In genomic region chr22:32717337-32718240, GRCh38 we compare ENCODE assay signal across 20 cellular contexts.
DNase-seq lines count a peak whose midpoint lies in the region; ATAC-seq and TF ChIP-seq lines count a peak whose summit lies in the region.
"Had no signal": no experiment of that assay in that cellular context is flagged by ENCODE, and none has a peak within 500 bp of the region (broad histone marks: within the 10 kb centered on the region; RNA-seq: fewer than 3 reads in every experiment).

No MANE protein-coding gene starts in this region.

- no peaks in the 10 kb centered on the region for H3K36me3 Mint-ChIP-seq in activated CD4-positive, alpha-beta T cell treated with anti-CD3 and anti-CD28 coated beads, Interleukin-2, amount 10 ng/mL, durations not matched to agents 24 days and 14 days (ENCODE audit: low read depth)

- H2BK5ac ChIP-seq in trophoblast cell (ENCODE audit: low read depth, low read length, poor library complexity) = no peak overlapping the region

- no peak overlapping the region for H4K12ac ChIP-seq in trophoblast cell (ENCODE audit: low read depth, low read length)

- no peak overlapping the region for H3K4me3 Mint-ChIP-seq in activated CD4-positive, alpha-beta T cell treated with anti-CD3 and anti-CD28 coated beads, Interleukin-2, amount 10 ng/mL, durations not matched to agents 24 days and 14 days

- no peak overlapping the region for H3K27ac Mint-ChIP-seq in activated CD4-positive, alpha-beta T cell treated with anti-CD3 and anti-CD28 coated beads, Interleukin-2, amount 10 ng/mL, durations not matched to agents 24 days and 14 days

- H3K27me3 ChIP-seq in left ventricle myocardium inferior (ENCODE audit: low read depth) (no peaks in the 10 kb centered on the region), trophoblast cell (ENCODE audit: insufficient read depth, low read length) (no peaks in the 10 kb centered on the region), aorta (ENCODE audit: control insufficient read depth in 1 of 2, insufficient read depth in 2 of 2, low read length in 1 of 2) (no peaks in the 10 kb centered on the region)
- H3K27me3 ChIP-seq: hepatocyte, ovary, tibial nerve had no signal

- no peak overlapping the region for H4K8ac ChIP-seq in trophoblast cell (ENCODE audit: low read depth, low read length)

- H3K36me3 ChIP-seq in left ventricle myocardium inferior (no peaks in the 10 kb centered on the region), trophoblast cell (ENCODE audit: control insufficient read depth in 1 of 2, insufficient read depth in 2 of 2, low read length in 2 of 2) (no peaks in the 10 kb centered on the region), aorta (ENCODE audit: control insufficient read depth in 1 of 2, insufficient read depth in 2 of 2, low read length in 1 of 2) (no peaks in the 10 kb centered on the region)
- H3K36me3 ChIP-seq: ovary, tibial nerve had no signal

- peak overlapping the region; percentile 0 for H3K14ac ChIP-seq in trophoblast cell (ENCODE audit: low read length)

- H4K91ac ChIP-seq in trophoblast cell (ENCODE audit: low read depth, low read length) = peak overlapping the region; percentile 20

- H3K9me3 ChIP-seq in left ventricle myocardium inferior (replicated peaks) = no peaks in the 10 kb centered on the region
- H3K9me3 ChIP-seq in trophoblast cell (ENCODE audit: insufficient read depth, low read depth, low read length) = no peaks in the 10 kb centered on the region
- no peaks in the 10 kb centered on the region for H3K9me3 ChIP-seq in aorta (ENCODE audit: control insufficient read depth, low read length)
- H3K9me3 ChIP-seq: ovary, tibial nerve had no signal

- peak overlapping the region; percentile 78 for H3K27ac ChIP-seq in left ventricle myocardium inferior (replicated peaks)
- no peak overlapping the region for H3K27ac ChIP-seq in trophoblast cell (ENCODE audit: low read depth, low read length)
- H3K27ac ChIP-seq in aorta (ENCODE audit: low read depth in 1 of 2, low read length in 2 of 2) = peak overlapping the region in 1 of 2 donors; percentile 14
- H3K27ac ChIP-seq: 22Rv1, HL-60, ovary had no signal

- H3K9ac ChIP-seq in trophoblast cell (ENCODE audit: low read length) = no peak overlapping the region

- DNase-seq in Right ventricle myocardium inferior (ENCODE audit: missing footprints) (no peak), cardiac septum (ENCODE audit: low spot score) (no peak), left ventricle myocardium inferior (peak; percentile 33), trophoblast cell (peak; percentile 95 to 96), aorta (no peak), activated gamma-delta T cell treated with Interleukin-2 at 50 U/mL for 16 hours (no peak)
- DNase-seq in activated CD4-positive, alpha-beta T cell treated with anti-CD3 and anti-CD28 coated beads, Interleukin-2, amount 10 ng/mL, durations not matched to agents 24 days and 14 days = no peak
- no peak for DNase-seq in activated CD4-positive, alpha-beta T cell treated with anti-CD3 and anti-CD28 coated beads for 4 hours
- DNase-seq: activated CD4-positive, CD25-positive, alpha-beta regulatory T cell; activated effector memory CD4-positive, alpha-beta T cell treated with Interleukin-2 at 50 U/mL for 16 hours; DMS153; NCI-H1048; NCI-H69; ovary had no signal

- no peak overlapping the region for H3K4me3 ChIP-seq in left ventricle myocardium inferior
- no peak overlapping the region for H3K4me3 ChIP-seq in trophoblast cell (ENCODE audit: low read depth, low read length)
- no peak overlapping the region for H3K4me3 ChIP-seq in aorta (ENCODE audit: low read length in 2 of 2)
- H3K4me3 ChIP-seq: hepatocyte, K562, ovary, skin epidermis, tibial nerve had no signal

- peak overlapping the region; percentile 68 for H2BK12ac ChIP-seq in trophoblast cell (ENCODE audit: low read length)

- H2AFZ ChIP-seq in trophoblast cell (ENCODE audit: insufficient read depth, low read length, poor library complexity) = no peak overlapping the region
- H2AFZ ChIP-seq: hepatocyte had no signal

- H3K79me1 ChIP-seq in trophoblast cell (ENCODE audit: low read length) = peaks cover 10% of the 10 kb centered on the region

- ATAC-seq in Right ventricle myocardium inferior (peak; percentile 64), aorta (ENCODE audit: low FRiP score) (peak; percentile 33)
- ATAC-seq: K562 had no signal

- peak overlapping the region; percentile 36 for H2BK120ac ChIP-seq in trophoblast cell (ENCODE audit: insufficient read depth, low read length, poor library complexity)

- no peak for TF ChIP-seq CTCF in left ventricle myocardium inferior (IDR thresholded peaks at IDR 0.05; ENCODE audit: borderline replicate concordance)

- no peak overlapping the region for H3K4me2 ChIP-seq in trophoblast cell (ENCODE audit: low read length)
- H3K4me2 ChIP-seq: hepatocyte had no signal

- no peak overlapping the region for H3K23ac ChIP-seq in trophoblast cell (ENCODE audit: low read length)

- WGBS in trophoblast cell (ENCODE audit: extremely low coverage, insufficient coverage, insufficient read length) = no CpG with 5 or more reads among the region's 12 CpGs
- WGBS in aorta, 2 donors = 35 to 42% methylated on average over 12 of the region's 12 CpGs

- H3K4me1 Mint-ChIP-seq in activated CD4-positive, alpha-beta T cell treated with anti-CD3 and anti-CD28 coated beads, Interleukin-2, amount 10 ng/mL, durations not matched to agents 24 days and 14 days = peaks cover 9% of the 10 kb centered on the region

- H2AK5ac ChIP-seq in trophoblast cell (ENCODE audit: low read length) = peak overlapping the region; percentile 44

- H3K4ac ChIP-seq in trophoblast cell (ENCODE audit: low read depth, low read length) = no peak overlapping the region

- no peak overlapping the region for H3K18ac ChIP-seq in trophoblast cell (ENCODE audit: low read length)

- no peaks in the 10 kb centered on the region for H3K79me2 ChIP-seq in trophoblast cell (ENCODE audit: control insufficient read depth, insufficient read depth, low read length, poor library complexity)
- H3K79me2 ChIP-seq: hepatocyte had no signal

- intact Hi-C loops in Right ventricle myocardium inferior (cut with DNase I) (loop anchor here (5.0 kb wide), 1 partner anchor 45 kb away; no protein-coding TSS in a partner anchor), cardiac septum (cut with DNase I) (no loop called here), left ventricle myocardium inferior (cut with micrococcal nuclease) (no loop called here), aorta (cut with DNase I) (no loop called here)
- intact Hi-C loops in activated CD4-positive, alpha-beta T cell treated with anti-CD3 and anti-CD28 coated beads, Interleukin-2, amount 10 ng/mL, durations not matched to agents 24 days and 14 days (cut with micrococcal nuclease) = no loop called here

- H3K9me3 Mint-ChIP-seq in activated CD4-positive, alpha-beta T cell treated with anti-CD3 and anti-CD28 coated beads, Interleukin-2, amount 10 ng/mL, durations not matched to agents 24 days and 14 days = peaks cover 12% of the 10 kb centered on the region

- peaks cover 16% of the 10 kb centered on the region for H3K27me3 Mint-ChIP-seq in activated CD4-positive, alpha-beta T cell treated with anti-CD3 and anti-CD28 coated beads, Interleukin-2, amount 10 ng/mL, durations not matched to agents 24 days and 14 days

- peaks cover 52% of the 10 kb centered on the region for H3K4me1 ChIP-seq in left ventricle myocardium inferior
- H3K4me1 ChIP-seq in trophoblast cell (ENCODE audit: control insufficient read depth in 1 of 2, insufficient read depth in 2 of 2, low read length in 2 of 2) = peaks cover 2 to 8% of the 10 kb centered on the region in 2 experiments
- no peaks in the 10 kb centered on the region for H3K4me1 ChIP-seq in aorta (ENCODE audit: control insufficient read depth in 1 of 2, insufficient read depth in 2 of 2, low read length in 2 of 2)

Comparison
In these comparisons a context has a peak if more than half of its experiments do, and no peak if none do; other contexts are left out.
1. DNase-seq: peak in left ventricle myocardium inferior (single experiment) and trophoblast cell (2 of 2); none in Right ventricle myocardium inferior (single experiment), cardiac septum (single experiment), aorta (0 of 2), activated CD4-positive, alpha-beta T cell treated with anti-CD3 and anti-CD28 coated beads, Interleukin-2, amount 10 ng/mL, durations not matched to agents 24 days and 14 days (single experiment), activated CD4-positive, alpha-beta T cell treated with anti-CD3 and anti-CD28 coated beads for 4 hours (0 of 2) and activated gamma-delta T cell treated with Interleukin-2 at 50 U/mL for 16 hours (single experiment).